12 cellular contexts compared by ENCODE assay signal in genomic region chr9:15785584-15785983, GRCh38.
A peak's percentile ranks its signal among the peaks of the same experiment; 100 is the strongest.
DNase-seq lines count a peak whose midpoint lies in the region; ATAC-seq lines count a peak whose summit lies in the region.
"Had no signal": no experiment of that assay in that cellular context is flagged by ENCODE, and none has a peak within 500 bp of the region (broad histone marks: within the 10 kb centered on the region; RNA-seq: fewer than 3 reads in every experiment).

No MANE protein-coding gene starts in this region.

- DNase-seq in NCI-H2171 treated with DMSO at 0.1 percent for 48 hours (lab: John Stamatoyannopoulos, UW) (peak; percentile 50), NCI-H2171 (lab: John Stamatoyannopoulos, UW) (no peak), NCI-H524 treated with DMSO at 0.1 percent for 48 hours (lab: John Stamatoyannopoulos, UW) (peak; percentile 52), glomerular visceral epithelial cell (ENCODE audit: extremely low spot score) (no peak), NCI-H69 (lab: John Stamatoyannopoulos, UW) (no peak)
- DNase-seq: ACHN; CD4-positive, CD25-positive, alpha-beta regulatory T cell; DMS79; GM23248 had no signal

- ATAC-seq in GM18868 (IDR thresholded peaks at IDR 0.05; ENCODE audit: unreplicated experiment) (peak; percentile 65), GM19023 (IDR thresholded peaks at IDR 0.05; ENCODE audit: unreplicated experiment) (no peak)
- ATAC-seq: HCT116 had no signal

Comparison
In these comparisons a context has a peak if more than half of its experiments do, and no peak if none do; other contexts are left out.
1. DNase-seq: peak in NCI-H2171 treated with DMSO at 0.1 percent for 48 hours (single experiment) and NCI-H524 treated with DMSO at 0.1 percent for 48 hours (single experiment); none in NCI-H2171 (single experiment), glomerular visceral epithelial cell (single experiment) and NCI-H69 (single experiment).